Comparison of ENCODE assay signal across 25 cellular contexts in the genomic region with DNA sequence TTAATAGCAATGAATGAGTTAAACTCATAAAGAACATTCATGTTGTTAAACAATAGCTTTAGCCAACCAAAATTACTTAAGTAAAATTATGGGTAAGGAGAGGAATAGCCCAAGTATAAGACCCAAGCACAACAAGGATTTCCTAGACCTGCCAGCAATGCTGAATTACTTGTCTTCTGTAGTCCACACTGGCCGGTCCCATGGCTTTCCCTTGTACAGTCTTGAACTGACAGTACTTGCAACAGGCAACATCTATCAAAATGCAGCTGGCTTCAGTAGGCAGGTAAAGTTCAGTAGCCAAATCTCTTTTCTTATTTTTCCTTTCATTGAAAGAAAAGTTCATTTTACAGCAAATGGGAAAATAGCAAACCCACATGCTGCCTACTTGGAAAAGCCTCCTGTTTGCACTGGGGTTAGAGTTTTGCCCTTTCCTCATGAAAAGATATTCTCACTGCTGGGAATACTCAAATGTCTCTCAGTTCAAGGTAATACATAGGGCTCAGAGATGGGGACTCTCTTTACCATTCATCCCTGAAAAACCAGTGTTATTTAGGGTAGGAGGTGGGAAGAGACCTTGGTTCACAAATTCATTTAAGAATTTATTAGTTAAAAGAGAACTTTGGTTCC.
"Had no signal": no experiment of that assay in that cellular context is flagged by ENCODE, and none has a peak within 500 bp of the region (broad histone marks: within the 10 kb centered on the region; RNA-seq: fewer than 3 reads in every experiment).

No MANE protein-coding gene starts in this region.

- ATAC-seq: effector memory CD8-positive, alpha-beta T cell; esophagus mucosa; foreskin keratinocyte; gastroesophageal sphincter; heart left ventricle; left cardiac atrium; lower lobe of right lung; mucosa of descending colon had no signal

- FAIRE-seq: colon, endometrium, frontal cortex, kidney had no signal

- H3K27ac ChIP-seq: epithelial cell of prostate, foreskin keratinocyte, gastroesophageal sphincter, heart left ventricle, hepatocyte, left ventricle myocardium inferior, lower lobe of right lung had no signal

- H3K4me3 ChIP-seq: gastroesophageal sphincter, heart left ventricle, hepatocyte, left ventricle myocardium inferior, lower lobe of right lung, mucosa of descending colon had no signal

- H2AFZ ChIP-seq: hepatocyte had no signal

- H3K4me1 ChIP-seq: foreskin keratinocyte, gastroesophageal sphincter, heart left ventricle, left ventricle myocardium inferior, lower lobe of right lung had no signal

- H3K27me3 ChIP-seq: gastroesophageal sphincter, heart left ventricle, hepatocyte had no signal

- H3K9me3 ChIP-seq: gastroesophageal sphincter, heart left ventricle, left ventricle myocardium inferior, lower lobe of right lung, mucosa of descending colon had no signal

- H3K4me2 ChIP-seq: hepatocyte had no signal

- H3K79me2 ChIP-seq: hepatocyte had no signal

- DNase-seq: cortex of kidney; effector CD8-positive, alpha-beta T cell; effector memory CD8-positive, alpha-beta T cell; endodermal cell; erythroblast; foreskin keratinocyte; heart left ventricle; hypothalamus; immature natural killer cell; islet precursor cell; kidney; kidney glomerular epithelial cell; left cardiac atrium; left ventricle myocardium inferior; lower lobe of right lung; mesenchymal stem cell; mucosa of descending colon; naive B cell had no signal

- H3K36me3 ChIP-seq: gastroesophageal sphincter, heart left ventricle, left ventricle myocardium inferior, lower lobe of right lung had no signal
